12 cellular contexts compared by ENCODE assay signal in the genomic region with DNA sequence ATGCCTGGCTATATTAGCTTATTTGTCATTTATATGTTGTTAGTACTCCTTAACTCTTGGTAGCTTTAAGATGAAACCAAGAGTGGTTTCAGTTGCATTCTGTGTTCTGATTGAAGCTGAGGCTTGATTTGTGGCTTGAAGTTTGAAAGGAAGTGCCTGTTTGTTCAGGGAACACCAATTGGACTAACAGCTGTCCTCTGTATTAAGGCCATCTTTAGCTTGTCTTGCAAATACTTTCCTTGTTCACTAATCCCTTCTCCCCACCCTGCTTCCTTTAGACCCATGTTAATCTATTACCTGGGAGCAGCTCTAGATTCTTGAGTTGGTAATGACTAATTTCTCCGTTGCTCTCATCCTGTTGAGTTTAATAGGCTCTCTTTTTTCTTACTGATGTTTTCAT. TPM values are rescaled to one million over a fixed set of nuclear protein-coding genes. Genes with fewer than 3 reads are reported as not detected.
A peak's percentile ranks its signal among the peaks of the same experiment; 100 is the strongest.
DNase-seq lines count a peak whose midpoint lies in the region; ATAC-seq and TF ChIP-seq lines count a peak whose summit lies in the region.
"Had no signal": no experiment of that assay in that cellular context is flagged by ENCODE, and none has a peak within 500 bp of the region (broad histone marks: within the 10 kb centered on the region; RNA-seq: fewer than 3 reads in every experiment).

No MANE protein-coding gene starts in this region.

- intact Hi-C loops in A673 (cut with micrococcal nuclease; ENCODE audit: unreplicated experiment) (no loop called here), Panc1 (cut with micrococcal nuclease; ENCODE audit: unreplicated experiment) (no loop called here), esophagus squamous epithelium (cut with DNase I) (no loop called here)

- H3K4me3 ChIP-seq in A673 (ENCODE audit: low read depth, low read length, poor library complexity, severe bottlenecking): no peak overlapping the region
- no peak overlapping the region for H3K4me3 ChIP-seq in Panc1 (ENCODE audit: low read depth in 2 of 2, low read length in 2 of 2)
- H3K4me3 ChIP-seq in esophagus squamous epithelium: no peak overlapping the region
- no peak overlapping the region for H3K4me3 ChIP-seq in BE2C (ENCODE audit: low read depth, low read length)
- no peak overlapping the region for H3K4me3 ChIP-seq in foreskin fibroblast (ENCODE audit: low read depth in 1 of 2, low read length in 2 of 2)

- H3K9me3 ChIP-seq in A673 (ENCODE audit: low read depth, low read length, poor library complexity, severe bottlenecking) (no peaks in the 10 kb centered on the region), Panc1 (ENCODE audit: control insufficient read depth, insufficient read depth, low read depth, low read length) (no peaks in the 10 kb centered on the region), esophagus squamous epithelium (no peaks in the 10 kb centered on the region), BE2C (no peaks in the 10 kb centered on the region)

- H3K36me3 ChIP-seq in A673 (ENCODE audit: insufficient read depth, low read length, poor library complexity, severe bottlenecking) (no peaks in the 10 kb centered on the region), Panc1 (ENCODE audit: control insufficient read depth, insufficient read depth, low read length) (no peaks in the 10 kb centered on the region), esophagus squamous epithelium (peaks cover 0 to 5% (median 0%) of the 10 kb centered on the region in 3 donors), BE2C (no peaks in the 10 kb centered on the region)

- no peak for DNase-seq in A673 (ENCODE audit: low spot score)
- no peak for DNase-seq in Panc1 (ENCODE audit: low read depth, low spot score)
- no peak for DNase-seq in esophagus squamous epithelium (lab: John Stamatoyannopoulos, UW)
- no peak for DNase-seq in BE2C
- DNase-seq in foreskin fibroblast: no peak
- DNase-seq in stimulated activated CD4-positive, alpha-beta T cell treated with anti-CD3 and anti-CD28 coated beads, Interleukin-15, amount 100 ng/mL, for 24 hours: no peak
- DNase-seq: activated T-cell treated with anti-CD3 and anti-CD28 coated beads, Interleukin-2, amount 50 U/mL, for 72 hours; glutamatergic neuron; NCI-H446; stimulated activated CD8-positive, alpha-beta memory T cell treated with anti-CD3 and anti-CD28 coated beads, Interleukin-4, amount 100 ng/mL, for 48 hours had no signal

- TF ChIP-seq CTCF in A673 (conservative IDR thresholded peaks at IDR 0.05; ENCODE audit: low read depth, low read length) (no peak), Panc1 (IDR thresholded peaks at IDR 0.05) (no peak), esophagus squamous epithelium (IDR thresholded peaks at IDR 0.05) (no peak), BE2C (IDR thresholded peaks at IDR 0.05; ENCODE audit: low read depth, low read length) (no peak), foreskin fibroblast (IDR thresholded peaks at IDR 0.05; ENCODE audit: low read depth, low read length) (no peak)

- TF ChIP-seq POLR2A in esophagus squamous epithelium (IDR thresholded peaks at IDR 0.05): no peak

- 10 to 20% methylated on average over 1 of the region's 1 CpG for WGBS in esophagus squamous epithelium, 2 donors

- peak; percentile 57 for ATAC-seq in GM19035 (IDR thresholded peaks at IDR 0.05; ENCODE audit: unreplicated experiment)
- no peak for ATAC-seq in Panc1
- no peak for ATAC-seq in HG03139 (IDR thresholded peaks at IDR 0.05; ENCODE audit: unreplicated experiment)
- ATAC-seq: activated T-cell treated with anti-CD3 and anti-CD28 coated beads, Interleukin-2, amount 50 U/mL, for 72 hours had no signal

- BruUV-seq in A673 (replicated peaks; lab: Mats Ljungman, UMichigan) (no TSS peak), Panc1 (replicated peaks; lab: Mats Ljungman, UMichigan) (no TSS peak)

- H3K4me1 ChIP-seq in A673 (ENCODE audit: insufficient read depth, low read length, poor library complexity, severe bottlenecking): peaks cover 57% of the 10 kb centered on the region
- peaks cover 64% of the 10 kb centered on the region for H3K4me1 ChIP-seq in Panc1 (ENCODE audit: control insufficient read depth, insufficient read depth, low read length)
- peaks cover 27 to 89% (median 64%) of the 10 kb centered on the region in 3 donors for H3K4me1 ChIP-seq in esophagus squamous epithelium
- H3K4me1 ChIP-seq in BE2C: no peaks in the 10 kb centered on the region

- CTCF ChIA-PET in A673 (lab: Charles Lee) (interaction anchor here (0.6 to 2.6 kb wide), 2 partner anchors 21 to 23 kb away, joined by 3 to 8 read pairs; no protein-coding TSS in a partner anchor), Panc1 (lab: Charles Lee) (interaction anchor here (0.7 kb wide), 1 partner anchor 215 kb away, joined by 3 read pairs; no protein-coding TSS in a partner anchor)

- POLR2A ChIA-PET in A673 (lab: Charles Lee; ENCODE audit: low non-redundant PET) (no interaction called here), Panc1 (lab: Charles Lee) (interaction anchor here (1.3 kb wide), 1 partner anchor 11 kb away, joined by 3 read pairs; no protein-coding TSS in a partner anchor)

- in situ Hi-C loops in Panc1 (cut with HindIII; ENCODE audit: low pct_unique_long_range_greater_than_20kb, low sequenced_read_pairs): no loop called here

- H3K27ac ChIP-seq in A673 (ENCODE audit: low read depth, low read length, poor library complexity, severe bottlenecking) (peak overlapping the region; percentile 60), Panc1 (ENCODE audit: low read length) (peak overlapping the region; percentile 51), esophagus squamous epithelium (peak overlapping the region; percentile 36 to 81 (median 78))

- H3K27me3 ChIP-seq in A673 (replicated peaks; ENCODE audit: insufficient read depth, low read depth, low read length, poor library complexity) (no peaks in the 10 kb centered on the region), Panc1 (ENCODE audit: control insufficient read depth, insufficient read depth, low read length) (no peaks in the 10 kb centered on the region), esophagus squamous epithelium (no peaks in the 10 kb centered on the region), BE2C (no peaks in the 10 kb centered on the region)

RNA-seq across cellular contexts. Expression of gene ITGA6, which starts 13.4 kb away (rescaled TPM):
- total RNA-seq in A673 (2021): 7.7 and 10.7 TPM in 2 replicates
- total RNA-seq in Panc1 (2021; ENCODE audit: unreplicated experiment): 75.9 TPM
- polyA plus RNA-seq in Panc1 (2012; ENCODE audit: insufficient read length): 41.0 TPM
- 100 to 1,000 TPM in 2 of 4 donors, 10 to 100 TPM in 2; 60.0 to 164 (median 105) TPM for total RNA-seq in esophagus squamous epithelium
- polyA plus RNA-seq in BE2C (2012; ENCODE audit: insufficient read depth, insufficient read length, low read depth): 1.5 TPM
